In genomic region chr1:212139526-212140137, GRCh38 we compare ENCODE assay signal across 21 cellular contexts.
"Had no signal": no experiment of that assay in that cellular context is flagged by ENCODE, and none has a peak within 500 bp of the region (broad histone marks: within the 10 kb centered on the region; RNA-seq: fewer than 3 reads in every experiment).

No MANE protein-coding gene starts in this region.

- DNase-seq: activated CD4-positive, alpha-beta T cell treated with anti-CD3 and anti-CD28 coated beads, Interleukin-2, amount 50 U/mL, for 4 hours; activated gamma-delta T cell treated with Interleukin-2 at 50 U/mL for 16 hours; activated T-cell treated with anti-CD3 and anti-CD28 coated beads for 4 hours; amygdala; caudate nucleus; dorsolateral prefrontal cortex; erythroblast; gastrocnemius medialis; head of caudate nucleus; left ventricle myocardium inferior; mucosa of descending colon; naive thymus-derived CD4-positive, alpha-beta T cell; sigmoid colon; spleen; stimulated activated CD4-positive, alpha-beta T cell treated with anti-CD3 and anti-CD28 coated beads, Interleukin-4, amount 100 ng/mL, for 4 hours had no signal

- H3K36me3 Mint-ChIP-seq: stimulated activated memory B cell treated with anti-CD40 and anti-IgM and Interleukin-4, amounts not matched to agents 10 μg/mL and 1 μg/mL and 100 μg/mL, for 72 hours had no signal

- H3K36me3 ChIP-seq: gastrocnemius medialis, left ventricle myocardium inferior, neutrophil, sigmoid colon, spleen had no signal

- H3K9me3 Mint-ChIP-seq: activated naive CD4-positive, alpha-beta T cell treated with anti-CD3 and anti-CD28 coated beads, Interleukin-2, amount 50 U/mL, for 72 hours; activated T-helper 1 cell treated with anti-CD3 and anti-CD28 coated beads, Interleukin-12 subunit alpha, Interleukin-12 subunit beta, Interleukin-2, Interleukin-4 antibody, amounts not matched to agents 30 ng/mL and 10 ng/mL and 1 ng/mL, durations not matched to agents 14 hours and 24 hours and 36 hours had no signal

- H3K9me3 ChIP-seq: gastrocnemius medialis, mucosa of descending colon, neutrophil, sigmoid colon had no signal

- H3K4me1 Mint-ChIP-seq: naive thymus-derived CD4-positive, alpha-beta T cell; stimulated activated memory B cell treated with anti-CD40 and anti-IgM and Interleukin-4, amounts not matched to agents 10 μg/mL and 1 μg/mL and 100 μg/mL, for 72 hours had no signal

- H3K27ac ChIP-seq: dorsolateral prefrontal cortex, gastrocnemius medialis, left ventricle myocardium inferior, neutrophil, parathyroid adenoma, sigmoid colon had no signal

- H3K27ac Mint-ChIP-seq: activated T-helper 1 cell treated with anti-CD3 and anti-CD28 coated beads, Interleukin-12 subunit alpha, Interleukin-12 subunit beta, Interleukin-2, Interleukin-4 antibody, amounts not matched to agents 30 ng/mL and 10 ng/mL and 1 ng/mL, durations not matched to agents 14 hours and 24 hours and 36 hours; memory B cell; naive thymus-derived CD4-positive, alpha-beta T cell; stimulated activated memory B cell treated with anti-CD40 and anti-IgM and Interleukin-4, amounts not matched to agents 10 μg/mL and 1 μg/mL and 100 μg/mL, for 72 hours had no signal

- H3K4me3 Mint-ChIP-seq: activated T-helper 1 cell treated with anti-CD3 and anti-CD28 coated beads, Interleukin-12 subunit alpha, Interleukin-12 subunit beta, Interleukin-2, Interleukin-4 antibody, amounts not matched to agents 30 ng/mL and 10 ng/mL and 1 ng/mL, durations not matched to agents 14 hours and 24 hours and 36 hours; memory B cell; naive thymus-derived CD4-positive, alpha-beta T cell; stimulated activated memory B cell treated with anti-CD40 and anti-IgM and Interleukin-4, amounts not matched to agents 10 μg/mL and 1 μg/mL and 100 μg/mL, for 72 hours had no signal

- H3K4me3 ChIP-seq: dorsolateral prefrontal cortex, gastrocnemius medialis, left ventricle myocardium inferior, mucosa of descending colon, sigmoid colon, spleen had no signal

- H3K27me3 ChIP-seq: dorsolateral prefrontal cortex, gastrocnemius medialis, neutrophil, sigmoid colon, spleen had no signal

- H3K27me3 Mint-ChIP-seq: memory B cell; naive thymus-derived CD4-positive, alpha-beta T cell; stimulated activated memory B cell treated with anti-CD40 and anti-IgM and Interleukin-4, amounts not matched to agents 10 μg/mL and 1 μg/mL and 100 μg/mL, for 72 hours had no signal

- H3K4me1 ChIP-seq: gastrocnemius medialis, sigmoid colon had no signal

- ATAC-seq: activated naive CD4-positive, alpha-beta T cell treated with anti-CD3 and anti-CD28 coated beads, Interleukin-2, amount 50 U/mL, for 72 hours; gastrocnemius medialis; naive thymus-derived CD4-positive, alpha-beta T cell; stimulated activated memory B cell treated with anti-CD40 and anti-IgM and Interleukin-4, amounts not matched to agents 10 μg/mL and 1 μg/mL and 100 μg/mL, for 72 hours had no signal
